1 cellular context compared by ENCODE assay signal in the genomic region with DNA sequence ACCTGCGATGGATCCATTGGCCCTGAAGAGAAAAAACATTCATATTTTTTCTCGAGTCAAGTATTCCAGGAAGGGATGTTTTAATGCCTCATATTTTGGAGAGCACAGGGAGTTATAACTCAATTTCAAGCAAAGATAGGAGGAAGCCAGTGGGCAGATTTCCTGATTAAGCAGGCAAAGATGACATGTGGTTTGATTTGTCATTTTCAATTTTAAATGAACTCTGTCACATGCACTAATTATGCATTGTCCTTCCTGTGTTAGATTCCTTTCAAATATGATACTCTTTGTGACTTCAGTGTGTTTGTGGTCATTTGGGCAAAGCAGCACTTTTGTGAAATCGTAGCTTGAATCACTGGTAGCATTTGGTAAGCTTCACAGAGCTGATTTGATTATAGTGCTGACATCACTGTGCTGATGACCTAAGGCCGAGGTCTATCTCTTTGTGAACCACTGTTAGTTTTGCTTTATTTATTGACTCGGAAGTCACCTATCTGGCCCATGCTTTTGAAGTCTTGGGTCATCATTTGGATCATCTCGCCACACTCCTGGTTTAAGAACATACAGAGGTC.
A peak's percentile ranks its signal among the peaks of the same experiment; 100 is the strongest.
TF ChIP-seq lines count a peak whose summit lies in the region.

No MANE protein-coding gene starts in this region.

TF ChIP-seq in SK-N-SH, 30 proteins besides CTCF, POLR2A, EP300 and RAD21:
- TF ChIP-seq RCOR1 (IDR thresholded peaks at IDR 0.05; ENCODE audit: low read length): peak; percentile 96
- TF ChIP-seq GATA2 (CRISPR knock-in tag; IDR thresholded peaks at IDR 0.05): peak; percentile 86
- peak; percentile 75 for TF ChIP-seq PBX3 (IDR thresholded peaks at IDR 0.05)
- peak; percentile 67 for TF ChIP-seq POLR2AphosphoS5 (IDR thresholded peaks at IDR 0.05; ENCODE audit: low read depth, low read length)
- TF ChIP-seq TCF12 (IDR thresholded peaks at IDR 0.05): peak; percentile 77
- peak; percentile 43; the same call in 1 of the 2 replicates for TF ChIP-seq MXI1 (IDR thresholded peaks at IDR 0.05; ENCODE audit: low read depth, low read length)
- TF ChIP-seq FOXM1 (IDR thresholded peaks at IDR 0.05; ENCODE audit: low read depth): peak; percentile 24; the same call in 1 of the 2 replicates
- TF ChIP-seq CHD2 (IDR thresholded peaks at IDR 0.05; ENCODE audit: low read length, partially characterized antibody): peak; percentile 89
- TF ChIP-seq TEAD4 (IDR thresholded peaks at IDR 0.05; ENCODE audit: borderline replicate concordance, insufficient read depth): peak; percentile 69
- TF ChIP-seq FOXJ3 (CRISPR knock-in tag; IDR thresholded peaks at IDR 0.05): peak; percentile 96
- peak; percentile 23; the same call in 1 of the 2 replicates for TF ChIP-seq NFIC (IDR thresholded peaks at IDR 0.05; ENCODE audit: borderline replicate concordance)
